ENCODE assay signal across 17 cellular contexts in genomic region chr3:197085137-197085536, GRCh38. TPM values are rescaled to one million over a fixed set of nuclear protein-coding genes. Genes with fewer than 3 reads are reported as not detected.
A peak's percentile ranks its signal among the peaks of the same experiment; 100 is the strongest.
DNase-seq lines count a peak whose midpoint lies in the region; ATAC-seq lines count a peak whose summit lies in the region.
"Had no signal": no experiment of that assay in that cellular context is flagged by ENCODE, and none has a peak within 500 bp of the region (broad histone marks: within the 10 kb centered on the region; RNA-seq: fewer than 3 reads in every experiment).

No MANE protein-coding gene starts in this region.

- peaks cover 13% of the 10 kb centered on the region; the same call in 1 of the 2 replicates for H3K36me3 ChIP-seq in Karpas-422 (ENCODE audit: insufficient read depth, low read length)

- H3K9me3 ChIP-seq in Karpas-422 (ENCODE audit: low read length) = no peaks in the 10 kb centered on the region

- intact Hi-C loops in activated CD4-positive, alpha-beta T cell treated with anti-CD3 and anti-CD28 coated beads for 36 hours (cut with DNase I, micrococcal nuclease) = no loop called here
- intact Hi-C loops in activated T-helper 1 cell treated with anti-CD3 and anti-CD28 coated beads, Interleukin-12 subunit alpha, Interleukin-12 subunit beta, Interleukin-2, Interleukin-4 antibody, amounts not matched to agents 30 ng/mL and 10 ng/mL and 1 ng/mL, durations not matched to agents 14 hours and 24 hours and 36 hours (cut with micrococcal nuclease) = loop anchor here (10.0 kb wide), 1 partner anchor 100 kb away; no protein-coding TSS in a partner anchor

- no peaks in the 10 kb centered on the region for H3K79me2 ChIP-seq in Karpas-422 (ENCODE audit: low read length)

- CTCF ChIA-PET in activated CD4-positive, alpha-beta T cell treated with anti-CD3 and anti-CD28 coated beads for 36 hours (lab: Charles Lee) = no interaction called here

- no peak overlapping the region for H3K9ac ChIP-seq in Karpas-422 (ENCODE audit: low read length)
- H3K9ac ChIP-seq: GM23248 had no signal

- no peaks in the 10 kb centered on the region for H4K20me1 ChIP-seq in Karpas-422 (ENCODE audit: insufficient read depth, low read depth, low read length)

- H3K27ac ChIP-seq in Karpas-422 (ENCODE audit: low read length) = no peak overlapping the region
- H3K27ac ChIP-seq: 22Rv1, GM23248 had no signal

- H3K9me2 ChIP-seq in Karpas-422 (replicated peaks; ENCODE audit: insufficient read depth, low read length) = no peaks in the 10 kb centered on the region

- ATAC-seq in activated CD4-positive, alpha-beta T cell treated with anti-CD3 and anti-CD28 coated beads for 36 hours = peak; percentile 67
- peak; percentile 56 to 82 for ATAC-seq in activated naive CD4-positive, alpha-beta T cell treated with anti-CD3 and anti-CD28 coated beads, Interleukin-2, amount 50 U/mL, for 72 hours
- ATAC-seq in stimulated activated naive B cell treated with anti-CD40 and anti-IgM and Interleukin-4, amounts not matched to agents 10 μg/mL and 1 μg/mL and 100 μg/mL, for 72 hours (replicated peaks) = peak; percentile 63 to 73
- no peak for ATAC-seq in HG03039 (IDR thresholded peaks at IDR 0.05; ENCODE audit: unreplicated experiment)
- ATAC-seq: CD8-positive, alpha-beta T cell had no signal

- peaks cover 15% of the 10 kb centered on the region for H3K36me3 Mint-ChIP-seq in activated CD4-positive, alpha-beta T cell treated with anti-CD3 and anti-CD28 coated beads for 36 hours (ENCODE audit: low read depth)
- peaks cover 6% of the 10 kb centered on the region in 2 donors for H3K36me3 Mint-ChIP-seq in activated naive CD4-positive, alpha-beta T cell treated with anti-CD3 and anti-CD28 coated beads, Interleukin-2, amount 50 U/mL, for 72 hours
- peaks cover 20% of the 10 kb centered on the region for H3K36me3 Mint-ChIP-seq in activated T-helper 1 cell treated with anti-CD3 and anti-CD28 coated beads, Interleukin-12 subunit alpha, Interleukin-12 subunit beta, Interleukin-2, Interleukin-4 antibody, amounts not matched to agents 30 ng/mL and 10 ng/mL and 1 ng/mL, durations not matched to agents 14 hours and 24 hours and 36 hours (ENCODE audit: low read depth)
- H3K36me3 Mint-ChIP-seq in stimulated activated naive B cell treated with anti-CD40 and anti-IgM and Interleukin-4, amounts not matched to agents 10 μg/mL and 1 μg/mL and 100 μg/mL, for 72 hours = peaks cover 28 to 45% of the 10 kb centered on the region in 2 donors

- peak overlapping the region; percentile 2 for H3K27ac Mint-ChIP-seq in activated CD4-positive, alpha-beta T cell treated with anti-CD3 and anti-CD28 coated beads for 36 hours
- peak overlapping the region in 1 of 2 donors; percentile 31 for H3K27ac Mint-ChIP-seq in activated naive CD4-positive, alpha-beta T cell treated with anti-CD3 and anti-CD28 coated beads, Interleukin-2, amount 50 U/mL, for 72 hours
- peak overlapping the region; percentile 36 for H3K27ac Mint-ChIP-seq in activated T-helper 1 cell treated with anti-CD3 and anti-CD28 coated beads, Interleukin-12 subunit alpha, Interleukin-12 subunit beta, Interleukin-2, Interleukin-4 antibody, amounts not matched to agents 30 ng/mL and 10 ng/mL and 1 ng/mL, durations not matched to agents 14 hours and 24 hours and 36 hours
- H3K27ac Mint-ChIP-seq in stimulated activated naive B cell treated with anti-CD40 and anti-IgM and Interleukin-4, amounts not matched to agents 10 μg/mL and 1 μg/mL and 100 μg/mL, for 72 hours = no peak overlapping the region
- H3K27ac Mint-ChIP-seq: CD8-positive, alpha-beta T cell had no signal

- no peak overlapping the region for H3K4me3 ChIP-seq in Karpas-422 (ENCODE audit: low read length)
- H3K4me3 ChIP-seq: GM23248 had no signal

- no peaks in the 10 kb centered on the region for H3K4me1 ChIP-seq in Karpas-422 (ENCODE audit: low read length)

- no peaks in the 10 kb centered on the region for H3K9me3 Mint-ChIP-seq in activated CD4-positive, alpha-beta T cell treated with anti-CD3 and anti-CD28 coated beads for 36 hours (ENCODE audit: low read depth)
- H3K9me3 Mint-ChIP-seq in activated naive CD4-positive, alpha-beta T cell treated with anti-CD3 and anti-CD28 coated beads, Interleukin-2, amount 50 U/mL, for 72 hours = no peaks in the 10 kb centered on the region
- no peaks in the 10 kb centered on the region for H3K9me3 Mint-ChIP-seq in activated T-helper 1 cell treated with anti-CD3 and anti-CD28 coated beads, Interleukin-12 subunit alpha, Interleukin-12 subunit beta, Interleukin-2, Interleukin-4 antibody, amounts not matched to agents 30 ng/mL and 10 ng/mL and 1 ng/mL, durations not matched to agents 14 hours and 24 hours and 36 hours
- H3K9me3 Mint-ChIP-seq in stimulated activated naive B cell treated with anti-CD40 and anti-IgM and Interleukin-4, amounts not matched to agents 10 μg/mL and 1 μg/mL and 100 μg/mL, for 72 hours = peaks cover 0 to 2% of the 10 kb centered on the region in 2 donors
- H3K9me3 Mint-ChIP-seq: CD14-positive monocyte; CD8-positive, alpha-beta T cell had no signal

- DNase-seq in activated CD4-positive, alpha-beta T cell treated with anti-CD3 and anti-CD28 coated beads for 36 hours = no peak
- DNase-seq in activated CD4-positive, alpha-beta T cell treated with anti-CD3 and anti-CD28 coated beads for 4 hours = no peak
- no peak for DNase-seq in activated naive CD4-positive, alpha-beta T cell treated with anti-CD3 and anti-CD28 coated beads, Interleukin-2, amount 50 U/mL, for 72 hours (ENCODE audit: low spot score in 2 of 2)
- DNase-seq in activated naive CD4-positive, alpha-beta T cell (lab: John Stamatoyannopoulos, UW) = no peak
- no peak for DNase-seq in activated T-helper 1 cell treated with anti-CD3 and anti-CD28 coated beads, Interleukin-12 subunit alpha, Interleukin-12 subunit beta, Interleukin-2, Interleukin-4 antibody, amounts not matched to agents 30 ng/mL and 10 ng/mL and 1 ng/mL, durations not matched to agents 14 hours and 24 hours and 36 hours (ENCODE audit: low spot score)
- no peak for DNase-seq in stimulated activated naive B cell treated with anti-CD40 and anti-IgM and Interleukin-4, amounts not matched to agents 10 μg/mL and 1 μg/mL and 100 μg/mL, for 72 hours
- DNase-seq in Karpas-422 = no peak
- DNase-seq: CD8-positive, alpha-beta T cell; COR-L47; DMS153; DMS79 treated with DMSO at 0.1 percent for 48 hours; EL; GM23248; H7 had no signal

- no peaks in the 10 kb centered on the region for H3K27me3 ChIP-seq in Karpas-422 (ENCODE audit: low read length)

- no peaks in the 10 kb centered on the region for H3K27me3 Mint-ChIP-seq in activated CD4-positive, alpha-beta T cell treated with anti-CD3 and anti-CD28 coated beads for 36 hours
- no peaks in the 10 kb centered on the region for H3K27me3 Mint-ChIP-seq in activated T-helper 1 cell treated with anti-CD3 and anti-CD28 coated beads, Interleukin-12 subunit alpha, Interleukin-12 subunit beta, Interleukin-2, Interleukin-4 antibody, amounts not matched to agents 30 ng/mL and 10 ng/mL and 1 ng/mL, durations not matched to agents 14 hours and 24 hours and 36 hours (ENCODE audit: insufficient read depth)
- no peaks in the 10 kb centered on the region for H3K27me3 Mint-ChIP-seq in stimulated activated naive B cell treated with anti-CD40 and anti-IgM and Interleukin-4, amounts not matched to agents 10 μg/mL and 1 μg/mL and 100 μg/mL, for 72 hours

- no peak overlapping the region for H3K4me2 ChIP-seq in Karpas-422 (ENCODE audit: low read depth, low read length, poor library complexity, severe bottlenecking)

- no peak overlapping the region for H3K4me3 Mint-ChIP-seq in activated CD4-positive, alpha-beta T cell treated with anti-CD3 and anti-CD28 coated beads for 36 hours
- H3K4me3 Mint-ChIP-seq in activated T-helper 1 cell treated with anti-CD3 and anti-CD28 coated beads, Interleukin-12 subunit alpha, Interleukin-12 subunit beta, Interleukin-2, Interleukin-4 antibody, amounts not matched to agents 30 ng/mL and 10 ng/mL and 1 ng/mL, durations not matched to agents 14 hours and 24 hours and 36 hours = no peak overlapping the region
- no peak overlapping the region for H3K4me3 Mint-ChIP-seq in stimulated activated naive B cell treated with anti-CD40 and anti-IgM and Interleukin-4, amounts not matched to agents 10 μg/mL and 1 μg/mL and 100 μg/mL, for 72 hours
- H3K4me3 Mint-ChIP-seq: CD14-positive monocyte; CD8-positive, alpha-beta T cell had no signal

- peaks cover 29% of the 10 kb centered on the region for H3K4me1 Mint-ChIP-seq in activated CD4-positive, alpha-beta T cell treated with anti-CD3 and anti-CD28 coated beads for 36 hours
- H3K4me1 Mint-ChIP-seq in activated T-helper 1 cell treated with anti-CD3 and anti-CD28 coated beads, Interleukin-12 subunit alpha, Interleukin-12 subunit beta, Interleukin-2, Interleukin-4 antibody, amounts not matched to agents 30 ng/mL and 10 ng/mL and 1 ng/mL, durations not matched to agents 14 hours and 24 hours and 36 hours (ENCODE audit: low read depth) = peaks cover 25% of the 10 kb centered on the region
- H3K4me1 Mint-ChIP-seq in stimulated activated naive B cell treated with anti-CD40 and anti-IgM and Interleukin-4, amounts not matched to agents 10 μg/mL and 1 μg/mL and 100 μg/mL, for 72 hours = peaks cover 15 to 26% of the 10 kb centered on the region in 2 donors

- no peak overlapping the region for H2AFZ ChIP-seq in Karpas-422 (ENCODE audit: low read length)
- H2AFZ ChIP-seq: GM23248 had no signal

- POLR2A ChIA-PET in activated CD4-positive, alpha-beta T cell treated with anti-CD3 and anti-CD28 coated beads for 36 hours (lab: Charles Lee) = no interaction called here

RNA-seq across cellular contexts. Expression of gene MELTF, which starts 55.5 kb away (rescaled TPM):
- 1 to 10 TPM; 3.7 to 4.3 TPM for total RNA-seq in activated CD4-positive, alpha-beta T cell treated with anti-CD3 and anti-CD28 coated beads for 36 hours
- total RNA-seq in activated naive CD4-positive, alpha-beta T cell treated with anti-CD3 and anti-CD28 coated beads, Interleukin-2, amount 50 U/mL, for 72 hours = 10 to 100 TPM in 1 of 2 donors, 1 to 10 TPM in 1; 7.3 to 11.4 TPM
- total RNA-seq in activated T-helper 1 cell treated with anti-CD3 and anti-CD28 coated beads, Interleukin-12 subunit alpha, Interleukin-12 subunit beta, Interleukin-2, Interleukin-4 antibody, amounts not matched to agents 30 ng/mL and 10 ng/mL and 1 ng/mL, durations not matched to agents 14 hours and 24 hours and 36 hours = 3.9 and 6.4 TPM in 2 replicates
- 0.07 and 0.43 TPM in 2 replicates for total RNA-seq in Karpas-422 (2014; rRNA removed; shearing (Covaris generic); ENCODE audit: low replicate concordance)
